ENCODE assay signal across 8 cellular contexts in the genomic region with DNA sequence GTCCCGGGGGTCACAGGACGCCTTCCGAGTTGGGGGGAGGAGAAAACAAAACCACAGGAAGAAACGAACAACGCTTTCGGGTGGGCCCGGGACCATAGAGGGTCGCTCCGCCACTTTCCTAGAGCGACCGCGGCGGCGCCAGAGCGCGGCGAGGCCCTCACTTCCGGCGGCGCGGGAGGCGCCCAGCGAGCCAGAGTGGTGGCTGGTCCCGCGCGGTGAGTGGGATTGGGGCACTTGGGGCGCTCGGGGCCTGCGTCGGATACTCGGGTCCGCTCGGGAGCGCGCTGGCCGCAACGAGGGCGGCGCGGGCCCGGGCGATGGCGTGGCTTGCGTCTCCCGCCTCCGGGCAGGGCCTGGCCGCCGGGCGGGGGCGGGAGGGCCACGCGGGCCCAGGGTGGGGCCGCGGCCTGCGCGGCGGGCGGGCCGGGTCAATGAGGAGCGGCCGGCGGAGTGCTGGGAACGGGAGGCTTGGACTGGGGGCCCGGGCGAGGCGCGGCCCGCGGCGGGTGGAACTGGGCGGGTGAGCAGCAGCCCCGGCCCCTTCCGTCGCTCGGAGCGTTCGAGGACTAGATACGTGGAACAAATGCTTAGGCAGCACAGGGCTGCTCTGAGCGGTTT. TPM values are rescaled to one million over a fixed set of nuclear protein-coding genes. Genes with fewer than 3 reads are reported as not detected.
DNase-seq lines count a peak whose midpoint lies in the region; ATAC-seq, FAIRE-seq and TF ChIP-seq lines count a peak whose summit lies in the region.

A gene (plus strand): TSS at position 160 of the 618 bp plus-strand sequence. CDS start 2,446 bp downstream, outside the sequence.

- BruUV-seq in PC-9 (replicated peaks; lab: Mats Ljungman, UMichigan): no TSS peak

- H3K27me3 ChIP-seq in CD4-positive, CD25-positive, alpha-beta regulatory T cell (ENCODE audit: control insufficient read depth, insufficient read depth, low read length): no peaks in the 10 kb centered on the region
- H3K27me3 ChIP-seq in PC-9 (ENCODE audit: insufficient read depth, low read depth): no peaks in the 10 kb centered on the region
- no peaks in the 10 kb centered on the region for H3K27me3 ChIP-seq in neural cell (ENCODE audit: insufficient read depth, low read depth, low read length)
- no peaks in the 10 kb centered on the region for H3K27me3 ChIP-seq in subcutaneous abdominal adipose tissue (ENCODE audit: control insufficient read depth in 5 of 5, insufficient read depth in 4 of 5, low read length in 5 of 5)

- H3K9me3 ChIP-seq in CD4-positive, CD25-positive, alpha-beta regulatory T cell (ENCODE audit: control insufficient read depth in 2 of 2, low read length in 2 of 2): peaks cover 12 to 33% of the 10 kb centered on the region in 2 experiments
- peaks cover 15% of the 10 kb centered on the region for H3K9me3 ChIP-seq in PC-9 (ENCODE audit: insufficient read depth, low read depth)
- no peaks in the 10 kb centered on the region for H3K9me3 ChIP-seq in neural cell (ENCODE audit: low read length)
- H3K9me3 ChIP-seq in subcutaneous abdominal adipose tissue (ENCODE audit: control insufficient read depth in 5 of 5, low read length in 5 of 5): peaks cover 0 to 4% (median 0%) of the 10 kb centered on the region in 5 donors

- no peak for FAIRE-seq in GM19239 (lab: Jason Lieb, UNC)

- peak; percentile 40 to 69 (median 60) for DNase-seq in CD4-positive, CD25-positive, alpha-beta regulatory T cell
- DNase-seq in GM19239 (ENCODE audit: insufficient read length, low spot score) (peak; percentile 74), PC-9 (peak; percentile 35 to 67), fibroblast of pulmonary artery (ENCODE audit: low read depth) (peak; percentile 63)
- peak; percentile 33 to 40 for DNase-seq in activated T-helper 1 cell treated with anti-CD3 and anti-CD28 coated beads, Interleukin-2, amount 50 U/mL, for 16 hours (ENCODE audit: low read depth in 1 of 2, low spot score in 1 of 2)

- CTCF ChIA-PET in PC-9 (lab: Charles Lee): interaction anchor here (0.7 to 1.2 kb wide), 5 partner anchors 20 to 1005 kb away, joined by 3 to 15 read pairs (median 6); no protein-coding TSS in a partner anchor

- peak within 1 kb of the TSS; percentile 73 to 91 (median 88) for H3K4me3 Mint-ChIP-seq in CD4-positive, CD25-positive, alpha-beta regulatory T cell

- H2AFZ ChIP-seq in PC-9 (peak within 1 kb of the TSS; percentile 81), neural cell (ENCODE audit: low read depth, low read length) (peak within 1 kb of the TSS; percentile 42)

- H3K9ac ChIP-seq in neural cell (ENCODE audit: low read length): peak within 1 kb of the TSS; percentile 70
- peak within 1 kb of the TSS; percentile 84 to 96 (median 92) for H3K9ac ChIP-seq in subcutaneous abdominal adipose tissue (ENCODE audit: low read length in 5 of 5)

- peaks cover 8% of the 10 kb centered on the region for H3K4me1 ChIP-seq in CD4-positive, CD25-positive, alpha-beta regulatory T cell (ENCODE audit: control insufficient read depth, insufficient read depth, low read length, poor library complexity, severe bottlenecking)
- peaks cover 40% of the 10 kb centered on the region for H3K4me1 ChIP-seq in PC-9 (replicated peaks; ENCODE audit: insufficient read depth)
- H3K4me1 ChIP-seq in subcutaneous abdominal adipose tissue (ENCODE audit: control insufficient read depth in 5 of 5, insufficient read depth in 5 of 5, low read length in 5 of 5): peaks cover 23 to 72% (median 71%) of the 10 kb centered on the region in 5 donors

- H3F3A ChIP-seq in PC-9 (ENCODE audit: insufficient read depth, low read depth): peaks cover 22% of the 10 kb centered on the region
- no peaks in the 10 kb centered on the region for H3F3A ChIP-seq in neural cell (ENCODE audit: insufficient read depth, low read length, poor library complexity, severe bottlenecking)

- peak within 1 kb of the TSS; percentile 89 for H3K4me3 ChIP-seq in CD4-positive, CD25-positive, alpha-beta regulatory T cell (ENCODE audit: low read depth, low read length)
- H3K4me3 ChIP-seq in PC-9 (peak within 1 kb of the TSS; percentile 65), fibroblast of pulmonary artery (replicated peaks; ENCODE audit: low read depth, low read length) (peak within 1 kb of the TSS; percentile 63), neural cell (ENCODE audit: low read length) (peak within 1 kb of the TSS; percentile 74), subcutaneous abdominal adipose tissue (ENCODE audit: low read depth in 1 of 5, low read length in 5 of 5) (peak within 1 kb of the TSS; percentile 72 to 93 (median 84))

- H3K9me2 ChIP-seq in PC-9 (ENCODE audit: insufficient read depth): no peaks in the 10 kb centered on the region
- no peaks in the 10 kb centered on the region for H3K9me2 ChIP-seq in neural cell (ENCODE audit: insufficient read depth, low read length)

- TF ChIP-seq CTCF in PC-9 (conservative IDR thresholded peaks at IDR 0.05) (no peak), fibroblast of pulmonary artery (IDR thresholded peaks at IDR 0.05; ENCODE audit: low read length, missing control alignments) (peak; percentile 3), neural cell (IDR thresholded peaks at IDR 0.05; ENCODE audit: poor library complexity, severe bottlenecking) (no peak)

- peaks cover 8 to 23% (median 9%) of the 10 kb centered on the region in 4 donors for H3K4me1 Mint-ChIP-seq in CD4-positive, CD25-positive, alpha-beta regulatory T cell

- no peaks in the 10 kb centered on the region for H4K20me1 ChIP-seq in PC-9 (ENCODE audit: insufficient read depth)
- H4K20me1 ChIP-seq in neural cell (ENCODE audit: insufficient read depth): no peaks in the 10 kb centered on the region

- peaks cover 28% of the 10 kb centered on the region for H3K36me3 Mint-ChIP-seq in CD4-positive, CD25-positive, alpha-beta regulatory T cell

- POLR2A ChIA-PET in PC-9 (lab: Charles Lee; ENCODE audit: unreplicated experiment): interaction anchor here (1.2 kb wide), 1 partner anchor 22 kb away, joined by 13 read pairs; a partner anchor contains a TSS

- intact Hi-C loops in PC-9 (cut with micrococcal nuclease; ENCODE audit: unreplicated experiment): loop anchor here (1.0 to 10.0 kb wide), 4 partner anchors 23 to 374 kb away; a partner anchor contains a TSS

- peak within 1 kb of the TSS; percentile 83 to 88 (median 85) for H3K27ac Mint-ChIP-seq in CD4-positive, CD25-positive, alpha-beta regulatory T cell

- ATAC-seq in CD4-positive, CD25-positive, alpha-beta regulatory T cell (ENCODE audit: low read depth in 2 of 2): peak; percentile 78 to 85
- peak; percentile 76 for ATAC-seq in HG03439 (IDR thresholded peaks at IDR 0.05; ENCODE audit: unreplicated experiment)

- H3K79me2 ChIP-seq in PC-9 (ENCODE audit: low read depth) (peaks cover 8% of the 10 kb centered on the region), neural cell (replicated peaks; ENCODE audit: insufficient read depth, low read length) (peaks cover 14% of the 10 kb centered on the region)

- peak within 1 kb of the TSS; percentile 38 for H3K27ac ChIP-seq in CD4-positive, CD25-positive, alpha-beta regulatory T cell (ENCODE audit: insufficient read depth, low read length, poor library complexity, severe bottlenecking)
- peak within 1 kb of the TSS; percentile 60 for H3K27ac ChIP-seq in PC-9
- peak within 1 kb of the TSS; percentile 62 for H3K27ac ChIP-seq in neural cell (ENCODE audit: low read length)
- peak within 1 kb of the TSS; percentile 99 for H3K27ac ChIP-seq in subcutaneous abdominal adipose tissue (ENCODE audit: low read depth, low read length)

- peaks cover 0 to 25% (median 3%) of the 10 kb centered on the region in 7 donors for H3K9me3 Mint-ChIP-seq in CD4-positive, CD25-positive, alpha-beta regulatory T cell

- H3K4me2 ChIP-seq in PC-9: peak within 1 kb of the TSS; percentile 93
- H3K4me2 ChIP-seq in neural cell (ENCODE audit: low read length): peak within 1 kb of the TSS; percentile 44

- H3K36me3 ChIP-seq in CD4-positive, CD25-positive, alpha-beta regulatory T cell (ENCODE audit: control insufficient read depth, insufficient read depth, low read length): peaks cover 18% of the 10 kb centered on the region
- H3K36me3 ChIP-seq in PC-9 (ENCODE audit: low read depth) (peaks cover 29% of the 10 kb centered on the region; the same call in 1 of the 2 replicates), neural cell (ENCODE audit: insufficient read depth, low read length) (no peaks in the 10 kb centered on the region), subcutaneous abdominal adipose tissue (ENCODE audit: control insufficient read depth in 5 of 5, insufficient read depth in 5 of 5, low read length in 5 of 5) (peaks cover 6 to 21% (median 16%) of the 10 kb centered on the region in 5 donors)

- no peaks in the 10 kb centered on the region for H3K27me3 Mint-ChIP-seq in CD4-positive, CD25-positive, alpha-beta regulatory T cell

- no peak for TF ChIP-seq EP300 in neural cell (conservative IDR thresholded peaks at IDR 0.05; ENCODE audit: poor library complexity, severe bottlenecking)

- no peak for TF ChIP-seq RAD21 in neural cell (conservative IDR thresholded peaks at IDR 0.05)

TF ChIP-seq in neural cell, 6 proteins besides CTCF, POLR2A, EP300 and RAD21 (continues in another document):
- TF ChIP-seq SMC3 (conservative IDR thresholded peaks at IDR 0.05; ENCODE audit: poor library complexity) (no peak), EZH2 (IDR thresholded peaks at IDR 0.05; ENCODE audit: borderline replicate concordance, insufficient read depth, low read length, poor library complexity, severe bottlenecking) (no peak), MXI1 (conservative IDR thresholded peaks at IDR 0.05; ENCODE audit: poor library complexity, severe bottlenecking) (peak; percentile 24), TAF1 (IDR thresholded peaks at IDR 0.05; ENCODE audit: low read depth) (no peak), POLR2AphosphoS5 (IDR thresholded peaks at IDR 0.05) (peak; percentile 84)

RNA-seq across cellular contexts. Expression of the gene that starts here (rescaled TPM):
- 10.7 TPM for total RNA-seq in CD4-positive, CD25-positive, alpha-beta regulatory T cell
- 10 to 100 TPM; 19.8 to 30.0 (median 25.6) TPM for polyA plus RNA-seq in CD4-positive, CD25-positive, alpha-beta regulatory T cell
- total RNA-seq in PC-9 (2021): 22.4 and 29.9 TPM in 2 replicates
- 32.9 and 34.1 TPM in 2 replicates for polyA plus RNA-seq in neural cell
- 34.6 and 35.8 TPM in 2 replicates for polyA minus RNA-seq in neural cell

Comparison
In these comparisons a context has a peak if more than half of its experiments do, and no peak if none do; other contexts are left out.
1. Peak in every context shown above with its lines: DNase-seq, ATAC-seq, H3K4me3 ChIP-seq and H3K27ac ChIP-seq.
2. H3K27ac ChIP-seq: peak in every context shown above with its lines; median percentile 99 in subcutaneous abdominal adipose tissue; 62 in neural cell; 60 in PC-9; 38 in CD4-positive, CD25-positive, alpha-beta regulatory T cell.